In the genomic region with DNA sequence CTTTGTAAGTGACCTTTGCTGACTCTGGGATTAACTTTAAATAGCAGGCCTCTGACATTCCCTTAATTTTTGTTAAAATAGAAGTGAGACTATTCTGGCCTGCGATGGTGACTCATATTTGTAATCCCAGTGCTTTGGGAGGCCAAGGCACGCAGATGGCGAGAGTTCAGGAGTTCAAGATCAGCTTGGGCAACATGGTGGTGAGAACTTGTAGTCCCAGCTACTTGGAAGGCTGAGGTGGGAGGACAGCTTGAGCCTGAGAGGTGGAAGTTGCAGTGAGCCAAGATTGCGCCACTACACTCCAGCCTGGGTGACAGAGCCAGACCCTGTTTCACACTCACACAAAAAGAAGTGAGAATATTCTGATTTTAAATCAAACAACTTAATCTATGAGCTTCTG, we compare ENCODE assay signal across 15 cellular contexts. TPM values are rescaled to one million over a fixed set of nuclear protein-coding genes. Genes with fewer than 3 reads are reported as not detected.
A peak's percentile ranks its signal among the peaks of the same experiment; 100 is the strongest.
DNase-seq lines count a peak whose midpoint lies in the region; ATAC-seq and TF ChIP-seq lines count a peak whose summit lies in the region.
"Had no signal": no experiment of that assay in that cellular context is flagged by ENCODE, and none has a peak within 500 bp of the region (broad histone marks: within the 10 kb centered on the region; RNA-seq: fewer than 3 reads in every experiment).

No MANE protein-coding gene starts in this region.

- H4K8ac ChIP-seq in IMR-90 (ENCODE audit: low read depth in 2 of 2, low read length in 2 of 2), result no peak overlapping the region; a peak in 1 of 4 replicates

- H2AK9ac ChIP-seq in IMR-90 (replicated peaks; ENCODE audit: low read depth, low read length, poor library complexity), result no peak overlapping the region

- no peak overlapping the region for H3K56ac ChIP-seq in IMR-90 (ENCODE audit: extremely low read depth, insufficient read depth, low read length)

- TF ChIP-seq CTCF in AG09319 (IDR thresholded peaks at IDR 0.05; ENCODE audit: low read depth, low read length) (no peak), IMR-90 (conservative IDR thresholded peaks at IDR 0.05; ENCODE audit: low read depth, low read length) (no peak), lower lobe of right lung (IDR thresholded peaks at IDR 0.05) (no peak)

- H3K9ac ChIP-seq in IMR-90 (ENCODE audit: low read depth, low read length) (no peak overlapping the region), adipocyte (ENCODE audit: low read length) (peak overlapping the region; percentile 60)

- intact Hi-C loops in IMR-90 (cut with micrococcal nuclease) (no loop called here), lower lobe of right lung (cut with DNase I) (no loop called here)

- H3K4me1 ChIP-seq in IMR-90 (ENCODE audit: control insufficient read depth, insufficient read depth, low read length) (peaks cover 2% of the 10 kb centered on the region; the same call in 1 of the 2 replicates), adipocyte (ENCODE audit: control insufficient read depth, insufficient read depth, low read length) (peaks cover 34% of the 10 kb centered on the region), lower lobe of right lung (no peaks in the 10 kb centered on the region)
- H3K4me1 ChIP-seq: adrenal gland, suprapubic skin had no signal

- WGBS in IMR-90 (ENCODE audit: extremely low coverage in 2 of 2, insufficient read length in 1 of 2), 2 experiments, result 54% methylated on average over 3 of the region's 4 CpGs; no CpG with 5 or more reads in 1 of the 2 experiments

- no peak overlapping the region for H3K4me3 Mint-ChIP-seq in activated T-helper 17 cell treated with anti-CD3 and anti-CD28 coated beads, Interleukin-2, amount 50 U/mL, for 72 hours
- H3K4me3 Mint-ChIP-seq: IgD-negative memory B cell, T-helper 17 cell had no signal

- H3K27me3 ChIP-seq in IMR-90 (ENCODE audit: control insufficient read depth, insufficient read depth, low read length), result no peaks in the 10 kb centered on the region
- H3K27me3 ChIP-seq in adipocyte (replicated peaks; ENCODE audit: control insufficient read depth, insufficient read depth, low read length), result no peaks in the 10 kb centered on the region
- H3K27me3 ChIP-seq in lower lobe of right lung (ENCODE audit: low read depth), result no peaks in the 10 kb centered on the region
- H3K27me3 ChIP-seq: adrenal gland, neutrophil, suprapubic skin had no signal

- peak overlapping the region; percentile 12; the same call in 1 of the 2 replicates for H2BK120ac ChIP-seq in IMR-90 (ENCODE audit: low read depth, low read length)

- no TSS peak for BruUV-seq in IMR-90 (replicated peaks; lab: Mats Ljungman, UMichigan)

- no peak overlapping the region for H4K5ac ChIP-seq in IMR-90 (ENCODE audit: low read depth, low read length)

- no peaks in the 10 kb centered on the region for H3K9me3 Mint-ChIP-seq in activated T-helper 17 cell treated with anti-CD3 and anti-CD28 coated beads, Interleukin-2, amount 50 U/mL, for 72 hours

- no peak overlapping the region for H2BK20ac ChIP-seq in IMR-90 (ENCODE audit: low read depth, low read length)

- no peak overlapping the region for H3K4me2 ChIP-seq in IMR-90 (ENCODE audit: low read depth, low read length)

- no peak overlapping the region for H2BK5ac ChIP-seq in IMR-90 (ENCODE audit: low read depth, low read length, poor library complexity, severe bottlenecking)

- H3K79me1 ChIP-seq in IMR-90 (ENCODE audit: low read depth in 1 of 2, low read length in 2 of 2), result no peaks in the 10 kb centered on the region

- ATAC-seq in IMR-90 (ENCODE audit: low read depth), result peak; percentile 65
- peak; percentile 69 to 76 for ATAC-seq in lower lobe of right lung
- ATAC-seq in activated T-helper 17 cell treated with anti-CD3 and anti-CD28 coated beads, Interleukin-2, amount 50 U/mL, for 72 hours (replicated peaks), result no peak
- ATAC-seq: T-helper 17 cell had no signal

- in situ Hi-C loops in IMR-90 (cut with MboI; ENCODE audit: low sequenced_read_pairs), result no loop called here

- POLR2A ChIA-PET in IMR-90 (lab: Charles Lee; ENCODE audit: unreplicated experiment), result no interaction called here

- no peak overlapping the region for H3K23ac ChIP-seq in IMR-90 (ENCODE audit: low read depth, low read length)

- H3K18ac ChIP-seq in IMR-90 (ENCODE audit: low read depth, low read length), result no peak overlapping the region

- H2BK15ac ChIP-seq in IMR-90 (ENCODE audit: low read depth, low read length), result peak overlapping the region; percentile 30; the same call in 2 of the 3 replicates

- DNase-seq in AG09319 (ENCODE audit: extremely low read depth, low read depth) (peak; percentile 12), IMR-90 (peak; percentile 71), adipocyte (ENCODE audit: low read depth) (peak; percentile 48), lower lobe of right lung (peak; percentile 74), kidney tubule cell (ENCODE audit: low spot score) (no peak), iPS-NIHi7 (ENCODE audit: extremely low spot score) (no peak), middle frontal gyrus (ENCODE audit: extremely low spot score, low spot score) (no peak)
- DNase-seq: NCI-H524 treated with DMSO at 0.1 percent for 48 hours, T-helper 17 cell had no signal

- H3K36me3 Mint-ChIP-seq in activated T-helper 17 cell treated with anti-CD3 and anti-CD28 coated beads, Interleukin-2, amount 50 U/mL, for 72 hours (ENCODE audit: low read depth), result no peaks in the 10 kb centered on the region
- H3K36me3 Mint-ChIP-seq: IgD-negative memory B cell had no signal

- no peak overlapping the region; the same call in 1 of the 2 replicates for H4K91ac ChIP-seq in IMR-90 (ENCODE audit: insufficient read depth, low read depth, low read length)

- dilution Hi-C loops in IMR-90 (cut with HindIII; ENCODE audit: low sequenced_read_pairs, unreplicated experiment), result no loop called here

- no peak overlapping the region for H3K4ac ChIP-seq in IMR-90 (ENCODE audit: low read depth, low read length)

- no peaks in the 10 kb centered on the region for H3K4me1 Mint-ChIP-seq in activated T-helper 17 cell treated with anti-CD3 and anti-CD28 coated beads, Interleukin-2, amount 50 U/mL, for 72 hours
- H3K4me1 Mint-ChIP-seq: IgD-negative memory B cell, T-helper 17 cell had no signal

- CTCF ChIA-PET in IMR-90 (lab: Yijun Ruan, JAX), result interaction anchor here (0.9 kb wide), 1 partner anchor 11 kb away, joined by 3 read pairs; no protein-coding TSS in a partner anchor

- TF ChIP-seq POLR2A in IMR-90 (IDR thresholded peaks at IDR 0.05; ENCODE audit: low read depth, low read length), result no peak

- H3K9me3 ChIP-seq in IMR-90 (ENCODE audit: control insufficient read depth, insufficient read depth, low read length) (no peaks in the 10 kb centered on the region), adipocyte (ENCODE audit: control insufficient read depth, low read length) (peaks cover 4% of the 10 kb centered on the region), lower lobe of right lung (no peaks in the 10 kb centered on the region)
- H3K9me3 ChIP-seq: adrenal gland, neutrophil, suprapubic skin had no signal

- peaks cover 6% of the 10 kb centered on the region; the same call in 1 of the 2 replicates for H3K9me1 ChIP-seq in IMR-90 (ENCODE audit: insufficient read depth, low read length)

- no peak overlapping the region for H3K4me3 ChIP-seq in IMR-90 (ENCODE audit: insufficient read depth, low read depth, low read length)
- peak overlapping the region; percentile 29 for H3K4me3 ChIP-seq in adipocyte (ENCODE audit: low read length)
- H3K4me3 ChIP-seq in lower lobe of right lung, result no peak overlapping the region
- H3K4me3 ChIP-seq: adrenal gland, coronary artery, suprapubic skin had no signal

- H4K20me1 ChIP-seq in IMR-90 (ENCODE audit: insufficient read depth, low read length), result no peaks in the 10 kb centered on the region

- no peak for TF ChIP-seq RAD21 in IMR-90 (IDR thresholded peaks at IDR 0.05; ENCODE audit: low read length)

- no peak overlapping the region for H3K27ac Mint-ChIP-seq in activated T-helper 17 cell treated with anti-CD3 and anti-CD28 coated beads, Interleukin-2, amount 50 U/mL, for 72 hours
- H3K27ac Mint-ChIP-seq: IgD-negative memory B cell, T-helper 17 cell had no signal

- no peaks in the 10 kb centered on the region for H3K36me3 ChIP-seq in IMR-90 (ENCODE audit: control insufficient read depth, insufficient read depth, low read length)
- H3K36me3 ChIP-seq in adipocyte (ENCODE audit: control insufficient read depth, insufficient read depth, low read length, severe bottlenecking), result no peaks in the 10 kb centered on the region
- H3K36me3 ChIP-seq in lower lobe of right lung, result no peaks in the 10 kb centered on the region
- H3K36me3 ChIP-seq: adrenal gland, neutrophil, suprapubic skin had no signal

- no peak overlapping the region for H3K27ac ChIP-seq in IMR-90 (ENCODE audit: insufficient read depth, low read length)
- no peak overlapping the region for H3K27ac ChIP-seq in lower lobe of right lung
- H3K27ac ChIP-seq: adrenal gland, coronary artery, neutrophil, suprapubic skin had no signal

- H3K27me3 Mint-ChIP-seq in activated T-helper 17 cell treated with anti-CD3 and anti-CD28 coated beads, Interleukin-2, amount 50 U/mL, for 72 hours, result peaks cover under 1% of the 10 kb centered on the region
- H3K27me3 Mint-ChIP-seq: IgD-negative memory B cell had no signal

- H2AK5ac ChIP-seq in IMR-90 (ENCODE audit: low read depth, low read length), result peak overlapping the region; percentile 48; the same call in 1 of the 2 replicates

- peak overlapping the region; percentile 47 for H2AFZ ChIP-seq in IMR-90 (replicated peaks; ENCODE audit: low read length, poor library complexity)

- 0 out of 2 replicates have a peak overlapping the region, but pooled peaks have one; percentile 45 for H3K14ac ChIP-seq in IMR-90 (replicated peaks; ENCODE audit: low read depth, low read length)

TF ChIP-seq in IMR-90, 13 proteins besides CTCF, POLR2A, EP300 and RAD21 (continues in another document):
- TF ChIP-seq FOS (IDR thresholded peaks at IDR 0.05; ENCODE audit: low read depth, low read length), result 0 out of 2 replicates have a peak, but pooled peaks have one; percentile 37
- no peak for TF ChIP-seq MAFK (IDR thresholded peaks at IDR 0.05; ENCODE audit: low read depth, low read length)
- TF ChIP-seq, protein P1, sequence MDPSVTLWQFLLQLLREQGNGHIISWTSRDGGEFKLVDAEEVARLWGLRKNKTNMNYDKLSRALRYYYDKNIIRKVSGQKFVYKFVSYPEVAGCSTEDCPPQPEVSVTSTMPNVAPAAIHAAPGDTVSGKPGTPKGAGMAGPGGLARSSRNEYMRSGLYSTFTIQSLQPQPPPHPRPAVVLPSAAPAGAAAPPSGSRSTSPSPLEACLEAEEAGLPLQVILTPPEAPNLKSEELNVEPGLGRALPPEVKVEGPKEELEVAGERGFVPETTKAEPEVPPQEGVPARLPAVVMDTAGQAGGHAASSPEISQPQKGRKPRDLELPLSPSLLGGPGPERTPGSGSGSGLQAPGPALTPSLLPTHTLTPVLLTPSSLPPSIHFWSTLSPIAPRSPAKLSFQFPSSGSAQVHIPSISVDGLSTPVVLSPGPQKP (IDR thresholded peaks at IDR 0.05; ENCODE audit: borderline replicate concordance, low read depth, low read length), result no peak
- TF ChIP-seq RCOR1 (IDR thresholded peaks at IDR 0.05; ENCODE audit: insufficient replicate concordance, low read length), result no peak

RNA-seq across cellular contexts. Expression of a gene that starts 27.3 kb away (rescaled TPM):
- total RNA-seq in IMR-90 (2012; rRNA removed) (34.1 and 47.2 TPM in 2 replicates), lower lobe of right lung (43.7 TPM)
- 24.3 and 27.2 TPM in 2 replicates for polyA plus RNA-seq in IMR-90 (2012; rRNA removed)
- 6.0 and 13.7 TPM in 2 replicates for polyA plus RNA-seq in IMR-90 (2012; cell fraction: cytosol; rRNA removed)
- 3.7 and 25.5 TPM in 2 replicates for polyA plus RNA-seq in IMR-90 (2012; cell fraction: nucleus; rRNA removed; ENCODE audit: low replicate concordance)
- total RNA-seq in activated T-helper 17 cell treated with anti-CD3 and anti-CD28 coated beads, Interleukin-2, amount 50 U/mL, for 72 hours, result 10 to 100 TPM; 33.4 to 43.7 TPM

Comparison
In these comparisons a context has a peak if more than half of its experiments do, and no peak if none do; other contexts are left out.
1. DNase-seq: peak in AG09319 (single experiment), IMR-90 (single experiment), adipocyte (single experiment) and lower lobe of right lung (single experiment); none in kidney tubule cell (single experiment), iPS-NIHi7 (single experiment) and middle frontal gyrus (single experiment).